In the genomic region with DNA sequence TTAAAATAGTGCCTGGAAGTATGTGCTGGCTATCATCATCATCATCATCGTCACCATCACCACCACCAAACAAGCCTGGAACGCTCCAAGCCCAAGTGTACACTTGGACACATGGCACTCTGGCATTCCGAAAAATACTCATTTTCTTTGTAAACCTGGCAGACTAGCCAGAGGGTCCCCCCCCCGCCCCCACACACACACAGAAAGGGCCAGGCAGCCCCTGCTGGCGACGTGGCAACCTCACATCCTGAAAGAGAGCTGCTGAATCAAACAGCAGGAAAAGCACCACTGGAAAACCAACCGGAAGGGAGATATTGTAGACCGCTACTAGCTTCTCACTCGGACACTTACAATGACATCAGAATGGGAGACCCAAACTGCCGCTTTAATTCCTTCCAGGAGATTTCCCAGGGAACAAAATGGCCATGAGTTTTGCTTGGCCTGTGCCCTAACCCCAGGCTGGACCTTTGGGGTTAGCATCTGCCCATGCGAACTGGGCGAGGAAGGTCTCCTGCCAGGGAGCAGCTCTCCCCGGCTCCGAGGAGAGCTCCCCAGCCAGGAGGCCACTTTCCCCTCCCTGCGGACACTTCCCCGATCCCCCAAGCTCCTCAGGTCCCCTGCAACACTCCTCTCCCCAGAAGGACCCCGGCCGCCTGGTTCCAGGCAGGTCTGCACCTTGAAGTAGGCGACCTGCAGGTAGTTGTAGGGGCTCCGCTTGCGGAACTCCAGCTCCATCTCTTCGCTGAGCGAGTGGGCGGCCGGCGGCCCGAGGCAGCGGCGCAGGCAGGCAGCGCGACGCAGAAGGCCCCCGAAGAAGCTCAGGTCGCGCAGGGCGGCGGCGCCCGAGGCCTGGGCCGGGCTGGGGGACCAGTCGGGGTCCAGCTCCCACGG, we compare ENCODE assay signal across 2 cellular contexts.
TF ChIP-seq lines count a peak whose summit lies in the region.

No MANE protein-coding gene starts in this region.

TF ChIP-seq in GM23338, 12 proteins besides CTCF, POLR2A, EP300 and RAD21:
- no peak for TF ChIP-seq EZH2 (IDR thresholded peaks at IDR 0.05; ENCODE audit: low read depth, unreplicated experiment)
- 0 out of 2 replicates have a peak, but pooled peaks have one; percentile 28 for TF ChIP-seq CREB1 (CRISPR knock-in tag; IDR thresholded peaks at IDR 0.05; ENCODE audit: low read depth)

TF ChIP-seq in K562, 482 proteins besides CTCF, POLR2A, EP300 and RAD21 (continues in another document):
- TF ChIP-seq ZC3H4 (CRISPR knock-in tag; IDR thresholded peaks at IDR 0.05; ENCODE audit: borderline replicate concordance), result no peak; the same call in 1 of the 2 replicates
- TF ChIP-seq DIDO1 (tag; IDR thresholded peaks at IDR 0.05; ENCODE audit: low read depth), result no peak
- no peak for TF ChIP-seq ZNF644 (tag; IDR thresholded peaks at IDR 0.05; ENCODE audit: low read depth)
- TF ChIP-seq ZNF57 (CRISPR knock-in tag; IDR thresholded peaks at IDR 0.05), result no peak
- no peak for TF ChIP-seq ZBED1 (IDR thresholded peaks at IDR 0.05)
- TF ChIP-seq, protein P1, sequence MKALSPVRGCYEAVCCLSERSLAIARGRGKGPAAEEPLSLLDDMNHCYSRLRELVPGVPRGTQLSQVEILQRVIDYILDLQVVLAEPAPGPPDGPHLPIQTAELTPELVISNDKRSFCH (CRISPR knock-in tag; IDR thresholded peaks at IDR 0.05), result no peak
- TF ChIP-seq, protein P1 (tag; IDR thresholded peaks at IDR 0.05), result no peak
- TF ChIP-seq ZNF507 (tag; conservative IDR thresholded peaks at IDR 0.05), result no peak
- TF ChIP-seq FIP1L1 (IDR thresholded peaks at IDR 0.05; ENCODE audit: low read depth, low read length, poor library complexity, severe bottlenecking), result no peak
- TF ChIP-seq MTA2 (IDR thresholded peaks at IDR 0.05; ENCODE audit: low read depth), result no peak
- TF ChIP-seq FOXA3 (CRISPR knock-in tag; conservative IDR thresholded peaks at IDR 0.05 in 1 of 2, IDR thresholded peaks at IDR 0.05 in 1 of 2), result no peak
- TF ChIP-seq, protein P2, sequence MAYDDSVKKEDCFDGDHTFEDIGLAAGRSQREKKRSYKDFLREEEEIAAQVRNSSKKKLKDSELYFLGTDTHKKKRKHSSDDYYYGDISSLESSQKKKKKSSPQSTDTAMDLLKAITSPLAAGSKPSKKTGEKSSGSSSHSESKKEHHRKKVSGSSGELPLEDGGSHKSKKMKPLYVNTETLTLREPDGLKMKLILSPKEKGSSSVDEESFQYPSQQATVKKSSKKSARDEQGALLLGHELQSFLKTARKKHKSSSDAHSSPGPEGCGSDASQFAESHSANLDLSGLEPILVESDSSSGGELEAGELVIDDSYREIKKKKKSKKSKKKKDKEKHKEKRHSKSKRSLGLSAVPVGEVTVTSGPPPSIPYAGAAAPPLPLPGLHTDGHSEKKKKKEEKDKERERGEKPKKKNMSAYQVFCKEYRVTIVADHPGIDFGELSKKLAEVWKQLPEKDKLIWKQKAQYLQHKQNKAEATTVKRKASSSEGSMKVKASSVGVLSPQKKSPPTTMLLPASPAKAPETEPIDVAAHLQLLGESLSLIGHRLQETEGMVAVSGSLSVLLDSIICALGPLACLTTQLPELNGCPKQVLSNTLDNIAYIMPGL (CRISPR knock-in tag; IDR thresholded peaks at IDR 0.05), result peak; percentile 71; the same call in 1 of the 2 replicates
- no peak for TF ChIP-seq NFIC (IDR thresholded peaks at IDR 0.05)
- TF ChIP-seq HNRNPH1 (optimal IDR thresholded peaks at IDR 0.05; ENCODE audit: low read depth, low read length), result no peak
- TF ChIP-seq, protein P3, sequence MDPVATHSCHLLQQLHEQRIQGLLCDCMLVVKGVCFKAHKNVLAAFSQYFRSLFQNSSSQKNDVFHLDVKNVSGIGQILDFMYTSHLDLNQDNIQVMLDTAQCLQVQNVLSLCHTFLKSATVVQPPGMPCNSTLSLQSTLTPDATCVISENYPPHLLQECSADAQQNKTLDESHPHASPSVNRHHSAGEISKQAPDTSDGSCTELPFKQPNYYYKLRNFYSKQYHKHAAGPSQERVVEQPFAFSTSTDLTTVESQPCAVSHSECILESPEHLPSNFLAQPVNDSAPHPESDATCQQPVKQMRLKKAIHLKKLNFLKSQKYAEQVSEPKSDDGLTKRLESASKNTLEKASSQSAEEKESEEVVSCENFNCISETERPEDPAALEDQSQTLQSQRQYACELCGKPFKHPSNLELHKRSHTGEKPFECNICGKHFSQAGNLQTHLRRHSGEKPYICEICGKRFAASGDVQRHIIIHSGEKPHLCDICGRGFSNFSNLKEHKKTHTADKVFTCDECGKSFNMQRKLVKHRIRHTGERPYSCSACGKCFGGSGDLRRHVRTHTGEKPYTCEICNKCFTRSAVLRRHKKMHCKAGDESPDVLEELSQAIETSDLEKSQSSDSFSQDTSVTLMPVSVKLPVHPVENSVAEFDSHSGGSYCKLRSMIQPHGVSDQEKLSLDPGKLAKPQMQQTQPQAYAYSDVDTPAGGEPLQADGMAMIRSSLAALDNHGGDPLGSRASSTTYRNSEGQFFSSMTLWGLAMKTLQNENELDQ (CRISPR knock-in tag; IDR thresholded peaks at IDR 0.05; ENCODE audit: borderline replicate concordance), result 0 out of 2 replicates have a peak, but pooled peaks have one; percentile 90
- no peak for TF ChIP-seq ZNF695 (CRISPR knock-in tag; IDR thresholded peaks at IDR 0.05)
- no peak; the same call in 1 of the 2 replicates for TF ChIP-seq SMAD4 (CRISPR knock-in tag; conservative IDR thresholded peaks at IDR 0.05)
- TF ChIP-seq CREBBP (IDR thresholded peaks at IDR 0.05; ENCODE audit: low read depth, low read length), result no peak
- TF ChIP-seq ZBTB17 (CRISPR knock-in tag; IDR thresholded peaks at IDR 0.05), result no peak
- no peak for TF ChIP-seq HOXB6 (CRISPR knock-in tag; IDR thresholded peaks at IDR 0.05; ENCODE audit: borderline replicate concordance)
- TF ChIP-seq, protein P4, sequence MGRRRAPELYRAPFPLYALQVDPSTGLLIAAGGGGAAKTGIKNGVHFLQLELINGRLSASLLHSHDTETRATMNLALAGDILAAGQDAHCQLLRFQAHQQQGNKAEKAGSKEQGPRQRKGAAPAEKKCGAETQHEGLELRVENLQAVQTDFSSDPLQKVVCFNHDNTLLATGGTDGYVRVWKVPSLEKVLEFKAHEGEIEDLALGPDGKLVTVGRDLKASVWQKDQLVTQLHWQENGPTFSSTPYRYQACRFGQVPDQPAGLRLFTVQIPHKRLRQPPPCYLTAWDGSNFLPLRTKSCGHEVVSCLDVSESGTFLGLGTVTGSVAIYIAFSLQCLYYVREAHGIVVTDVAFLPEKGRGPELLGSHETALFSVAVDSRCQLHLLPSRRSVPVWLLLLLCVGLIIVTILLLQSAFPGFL (CRISPR knock-in tag; IDR thresholded peaks at IDR 0.05), result no peak
- TF ChIP-seq, protein P5, sequence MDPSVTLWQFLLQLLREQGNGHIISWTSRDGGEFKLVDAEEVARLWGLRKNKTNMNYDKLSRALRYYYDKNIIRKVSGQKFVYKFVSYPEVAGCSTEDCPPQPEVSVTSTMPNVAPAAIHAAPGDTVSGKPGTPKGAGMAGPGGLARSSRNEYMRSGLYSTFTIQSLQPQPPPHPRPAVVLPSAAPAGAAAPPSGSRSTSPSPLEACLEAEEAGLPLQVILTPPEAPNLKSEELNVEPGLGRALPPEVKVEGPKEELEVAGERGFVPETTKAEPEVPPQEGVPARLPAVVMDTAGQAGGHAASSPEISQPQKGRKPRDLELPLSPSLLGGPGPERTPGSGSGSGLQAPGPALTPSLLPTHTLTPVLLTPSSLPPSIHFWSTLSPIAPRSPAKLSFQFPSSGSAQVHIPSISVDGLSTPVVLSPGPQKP (CRISPR knock-in tag; IDR thresholded peaks at IDR 0.05), result no peak; the same call in 1 of the 2 replicates
- TF ChIP-seq, protein P6, sequence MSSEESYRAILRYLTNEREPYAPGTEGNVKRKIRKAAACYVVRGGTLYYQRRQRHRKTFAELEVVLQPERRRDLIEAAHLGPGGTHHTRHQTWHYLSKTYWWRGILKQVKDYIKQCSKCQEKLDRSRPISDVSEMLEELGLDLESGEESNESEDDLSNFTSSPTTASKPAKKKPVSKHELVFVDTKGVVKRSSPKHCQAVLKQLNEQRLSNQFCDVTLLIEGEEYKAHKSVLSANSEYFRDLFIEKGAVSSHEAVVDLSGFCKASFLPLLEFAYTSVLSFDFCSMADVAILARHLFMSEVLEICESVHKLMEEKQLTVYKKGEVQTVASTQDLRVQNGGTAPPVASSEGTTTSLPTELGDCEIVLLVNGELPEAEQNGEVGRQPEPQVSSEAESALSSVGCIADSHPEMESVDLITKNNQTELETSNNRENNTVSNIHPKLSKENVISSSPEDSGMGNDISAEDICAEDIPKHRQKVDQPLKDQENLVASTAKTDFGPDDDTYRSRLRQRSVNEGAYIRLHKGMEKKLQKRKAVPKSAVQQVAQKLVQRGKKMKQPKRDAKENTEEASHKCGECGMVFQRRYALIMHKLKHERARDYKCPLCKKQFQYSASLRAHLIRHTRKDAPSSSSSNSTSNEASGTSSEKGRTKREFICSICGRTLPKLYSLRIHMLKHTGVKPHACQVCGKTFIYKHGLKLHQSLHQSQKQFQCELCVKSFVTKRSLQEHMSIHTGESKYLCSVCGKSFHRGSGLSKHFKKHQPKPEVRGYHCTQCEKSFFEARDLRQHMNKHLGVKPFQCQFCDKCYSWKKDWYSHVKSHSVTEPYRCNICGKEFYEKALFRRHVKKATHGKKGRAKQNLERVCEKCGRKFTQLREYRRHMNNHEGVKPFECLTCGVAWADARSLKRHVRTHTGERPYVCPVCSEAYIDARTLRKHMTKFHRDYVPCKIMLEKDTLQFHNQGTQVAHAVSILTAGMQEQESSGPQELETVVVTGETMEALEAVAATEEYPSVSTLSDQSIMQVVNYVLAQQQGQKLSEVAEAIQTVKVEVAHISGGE (CRISPR knock-in tag; IDR thresholded peaks at IDR 0.05), result no peak
- no peak for TF ChIP-seq ZNF780A (CRISPR knock-in tag; IDR thresholded peaks at IDR 0.05)
- no peak for TF ChIP-seq PPARD (CRISPR knock-in tag; IDR thresholded peaks at IDR 0.05)
- no peak for TF ChIP-seq ELF4 (CRISPR knock-in tag; IDR thresholded peaks at IDR 0.05)
- no peak for TF ChIP-seq DNMT1 (IDR thresholded peaks at IDR 0.05)
- TF ChIP-seq TEAD4 (IDR thresholded peaks at IDR 0.05; ENCODE audit: low read length), result no peak
- no peak for TF ChIP-seq TEAD4 (CRISPR knock-in tag; IDR thresholded peaks at IDR 0.05; ENCODE audit: borderline replicate concordance)
- no peak for TF ChIP-seq ZNF146 (CRISPR knock-in tag; IDR thresholded peaks at IDR 0.05; ENCODE audit: unreplicated experiment)
- no peak for TF ChIP-seq PTTG1 (tag; IDR thresholded peaks at IDR 0.05; ENCODE audit: low read depth)
- TF ChIP-seq, protein P7, sequence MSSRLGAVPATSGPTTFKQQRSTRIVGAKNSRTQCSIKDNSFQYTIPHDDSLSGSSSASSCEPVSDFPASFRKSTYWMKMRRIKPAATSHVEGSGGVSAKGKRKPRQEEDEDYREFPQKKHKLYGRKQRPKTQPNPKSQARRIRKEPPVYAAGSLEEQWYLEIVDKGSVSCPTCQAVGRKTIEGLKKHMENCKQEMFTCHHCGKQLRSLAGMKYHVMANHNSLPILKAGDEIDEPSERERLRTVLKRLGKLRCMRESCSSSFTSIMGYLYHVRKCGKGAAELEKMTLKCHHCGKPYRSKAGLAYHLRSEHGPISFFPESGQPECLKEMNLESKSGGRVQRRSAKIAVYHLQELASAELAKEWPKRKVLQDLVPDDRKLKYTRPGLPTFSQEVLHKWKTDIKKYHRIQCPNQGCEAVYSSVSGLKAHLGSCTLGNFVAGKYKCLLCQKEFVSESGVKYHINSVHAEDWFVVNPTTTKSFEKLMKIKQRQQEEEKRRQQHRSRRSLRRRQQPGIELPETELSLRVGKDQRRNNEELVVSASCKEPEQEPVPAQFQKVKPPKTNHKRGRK (tag; IDR thresholded peaks at IDR 0.05), result no peak
- TF ChIP-seq MEF2D (tag; conservative IDR thresholded peaks at IDR 0.05; ENCODE audit: low read depth), result no peak
- TF ChIP-seq JUND (IDR thresholded peaks at IDR 0.05; ENCODE audit: borderline replicate concordance, low read depth, low read length), result no peak
- no peak for TF ChIP-seq JUND (tag; IDR thresholded peaks at IDR 0.05; ENCODE audit: borderline replicate concordance, low read depth, low read length)
- TF ChIP-seq DACH1 (IDR thresholded peaks at IDR 0.05; ENCODE audit: partially characterized antibody), result no peak
- no peak for TF ChIP-seq PYGO2 (tag; IDR thresholded peaks at IDR 0.05)
- no peak for TF ChIP-seq NELFE (IDR thresholded peaks at IDR 0.05; ENCODE audit: insufficient read depth, insufficient read length)
- TF ChIP-seq NFIX (CRISPR knock-in tag; IDR thresholded peaks at IDR 0.05; ENCODE audit: low read depth), result no peak
- TF ChIP-seq, protein P8, sequence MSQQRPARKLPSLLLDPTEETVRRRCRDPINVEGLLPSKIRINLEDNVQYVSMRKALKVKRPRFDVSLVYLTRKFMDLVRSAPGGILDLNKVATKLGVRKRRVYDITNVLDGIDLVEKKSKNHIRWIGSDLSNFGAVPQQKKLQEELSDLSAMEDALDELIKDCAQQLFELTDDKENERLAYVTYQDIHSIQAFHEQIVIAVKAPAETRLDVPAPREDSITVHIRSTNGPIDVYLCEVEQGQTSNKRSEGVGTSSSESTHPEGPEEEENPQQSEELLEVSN (IDR thresholded peaks at IDR 0.05; ENCODE audit: borderline replicate concordance in 1 of 2, extremely low read depth in 1 of 2, insufficient read depth in 1 of 2, insufficient read length in 1 of 2, low read depth in 1 of 2, low read length in 1 of 2, poor library complexity in 1 of 2, severe bottlenecking in 1 of 2), result no peak
- no peak for TF ChIP-seq CHD4 (IDR thresholded peaks at IDR 0.05; ENCODE audit: insufficient read depth, insufficient replicate concordance, low read depth, low read length, poor library complexity, severe bottlenecking)
- peak; percentile 26 for TF ChIP-seq TBP (optimal IDR thresholded peaks at IDR 0.05; ENCODE audit: low read depth, low read length)
- TF ChIP-seq NEUROD1 (IDR thresholded peaks at IDR 0.05; ENCODE audit: borderline replicate concordance, low read depth, low read length, partially characterized antibody), result peak; percentile 19
- no peak for TF ChIP-seq ZFP1 (CRISPR knock-in tag; IDR thresholded peaks at IDR 0.05)
- TF ChIP-seq PRPF4 (IDR thresholded peaks at IDR 0.05; ENCODE audit: insufficient read depth, low read depth, low read length, poor library complexity, severe bottlenecking), result no peak
- 0 out of 2 replicates have a peak, but pooled peaks have one; percentile 41 for TF ChIP-seq ZNF431 (CRISPR knock-in tag; IDR thresholded peaks at IDR 0.05)
- TF ChIP-seq CREB1 (IDR thresholded peaks at IDR 0.05), result no peak
- TF ChIP-seq CREB1 (CRISPR knock-in tag; IDR thresholded peaks at IDR 0.05), result no peak
- TF ChIP-seq ZNF699 (CRISPR knock-in tag; IDR thresholded peaks at IDR 0.05; ENCODE audit: insufficient replicate concordance), result no peak
- no peak for TF ChIP-seq RUNX1 (IDR thresholded peaks at IDR 0.05; ENCODE audit: low read depth)
- no peak for TF ChIP-seq KLF13 (tag; IDR thresholded peaks at IDR 0.05; ENCODE audit: borderline replicate concordance, low read depth)
- TF ChIP-seq ZNF217 (CRISPR knock-in tag; IDR thresholded peaks at IDR 0.05), result no peak
- no peak for TF ChIP-seq ZNF311 (CRISPR knock-in tag; IDR thresholded peaks at IDR 0.05)
- TF ChIP-seq U2AF2 (optimal IDR thresholded peaks at IDR 0.05; ENCODE audit: low read depth, low read length), result no peak
